Comparison of ENCODE assay signal across 12 cellular contexts in genomic region chr16:14559809-14560227, GRCh38.
DNase-seq lines count a peak whose midpoint lies in the region; TF ChIP-seq lines count a peak whose summit lies in the region.
"Had no signal": no experiment of that assay in that cellular context is flagged by ENCODE, and none has a peak within 500 bp of the region (broad histone marks: within the 10 kb centered on the region; RNA-seq: fewer than 3 reads in every experiment).

No MANE protein-coding gene starts in this region.

- H3K27ac ChIP-seq in neutrophil: peak overlapping the region; percentile 50
- H3K27ac ChIP-seq: epithelial cell of prostate had no signal

- H3K4me3 ChIP-seq in cardiac fibroblast (replicated peaks in 1 of 2; ENCODE audit: low read depth in 2 of 2, low read length in 2 of 2) (no peak overlapping the region), neutrophil (ENCODE audit: low read depth in 1 of 2, low read length in 1 of 2) (no peak overlapping the region)

- H3K36me3 ChIP-seq in neutrophil: peaks cover 6% of the 10 kb centered on the region

- H3K27me3 ChIP-seq in neutrophil: no peaks in the 10 kb centered on the region

- H3K9me3 ChIP-seq in neutrophil: no peaks in the 10 kb centered on the region

- DNase-seq in DMS153 treated with DMSO at 0.1 percent for 48 hours (lab: John Stamatoyannopoulos, UW; ENCODE audit: unreplicated experiment) (peak; percentile 61), NCI-H2196 treated with DMSO at 0.1 percent for 48 hours (lab: John Stamatoyannopoulos, UW; ENCODE audit: unreplicated experiment) (peak; percentile 49), cardiac fibroblast (ENCODE audit: low read depth in 2 of 2) (peak; percentile 32), OCI-M1 (lab: John Stamatoyannopoulos, UW) (no peak), middle frontal gyrus (ENCODE audit: extremely low spot score, low spot score) (no peak), T1000 (lab: John Stamatoyannopoulos, UW) (no peak)
- DNase-seq in activated naive CD4-positive, alpha-beta T cell (lab: John Stamatoyannopoulos, UW): no peak
- DNase-seq: activated naive CD4-positive, alpha-beta T cell treated with anti-CD3 and anti-CD28 coated beads for 36 hours; Calu3; stimulated activated CD4-positive, alpha-beta T cell treated with anti-CD3 and anti-CD28 coated beads, Interleukin-15, amount 100 ng/mL, for 24 hours had no signal

- peaks cover 0 to 10% of the 10 kb centered on the region in 2 experiments for H3K4me1 ChIP-seq in neutrophil (ENCODE audit: control insufficient read depth in 1 of 2, insufficient read depth in 1 of 2, low read depth in 1 of 2, low read length in 1 of 2)

- TF ChIP-seq CTCF in cardiac fibroblast (IDR thresholded peaks at IDR 0.05; ENCODE audit: low read depth, low read length) (no peak), neutrophil (IDR thresholded peaks at IDR 0.05) (no peak)

Comparison
In these comparisons a context has a peak if more than half of its experiments do, and no peak if none do; other contexts are left out.
1. DNase-seq: peak in DMS153 treated with DMSO at 0.1 percent for 48 hours (single experiment), NCI-H2196 treated with DMSO at 0.1 percent for 48 hours (single experiment) and cardiac fibroblast (2 of 2); none in OCI-M1 (single experiment), middle frontal gyrus (single experiment), T1000 (single experiment) and activated naive CD4-positive, alpha-beta T cell (0 of 4).